In genomic region chr4:8215001-8215427, GRCh38 we compare ENCODE assay signal across 11 cellular contexts. TPM values are rescaled to one million over a fixed set of nuclear protein-coding genes. Genes with fewer than 3 reads are reported as not detected.
DNase-seq lines count a peak whose midpoint lies in the region; ATAC-seq, FAIRE-seq and TF ChIP-seq lines count a peak whose summit lies in the region.
"Had no signal": no experiment of that assay in that cellular context is flagged by ENCODE, and none has a peak within 500 bp of the region (broad histone marks: within the 10 kb centered on the region; RNA-seq: fewer than 3 reads in every experiment).

No MANE protein-coding gene starts in this region.

- H3K4me1 ChIP-seq in GM23248 (ENCODE audit: insufficient read depth) (peaks cover 8% of the 10 kb centered on the region; the same call in 1 of the 2 replicates), fibroblast of lung (ENCODE audit: control insufficient read depth, extremely low read depth, insufficient read depth, low read length) (peaks cover 3% of the 10 kb centered on the region)
- H3K4me1 ChIP-seq: SJSA1 had no signal

- H2AFZ ChIP-seq in GM23248 (no peak overlapping the region), fibroblast of lung (ENCODE audit: low read length) (no peak overlapping the region)

- H3F3A ChIP-seq in GM23248 (ENCODE audit: insufficient read depth), result peaks cover 7% of the 10 kb centered on the region; the same call in 1 of the 2 replicates

- H3K9me3 Mint-ChIP-seq in activated naive CD4-positive, alpha-beta T cell treated with anti-CD3 and anti-CD28 coated beads for 36 hours, result no peaks in the 10 kb centered on the region

- H3K9me2 ChIP-seq in GM23248 (ENCODE audit: insufficient read depth), result no peaks in the 10 kb centered on the region

- 51 to 56% methylated on average over 12 of the region's 12 CpGs for WGBS in GM23248 (ENCODE audit: low coverage in 1 of 2, low lambda C conversion rate in 2 of 2, missing lambda C conversion rate in 2 of 2), 2 experiments

- no peak for FAIRE-seq in GM12892 (lab: Jason Lieb, UNC)
- FAIRE-seq: endometrium had no signal

- H3K27ac ChIP-seq in GM23248 (no peak overlapping the region), fibroblast of lung (ENCODE audit: insufficient read depth, low read length) (no peak overlapping the region), brain microvascular endothelial cell (no peak overlapping the region)
- H3K27ac ChIP-seq: SJSA1 had no signal

- TF ChIP-seq POLR2A in GM12892 (IDR thresholded peaks at IDR 0.05; ENCODE audit: low read depth, low read length), result no peak

- H3K4me2 ChIP-seq in GM23248 (ENCODE audit: unreplicated experiment), result no peak overlapping the region
- no peak overlapping the region for H3K4me2 ChIP-seq in fibroblast of lung (ENCODE audit: extremely low read depth, insufficient read depth, low read length)

- ATAC-seq in GM18498 (IDR thresholded peaks at IDR 0.05; ENCODE audit: unreplicated experiment), result no peak

- H3K4me3 Mint-ChIP-seq in activated naive CD4-positive, alpha-beta T cell treated with anti-CD3 and anti-CD28 coated beads for 36 hours, result no peak overlapping the region

- DNase-seq in GM23248 (peak; percentile 81), NCI-H2196 (lab: John Stamatoyannopoulos, UW; ENCODE audit: unreplicated experiment) (peak; percentile 71), fibroblast of lung (ENCODE audit: low read depth in 2 of 2) (peak; percentile 73 to 90), renal cortical epithelial cell (ENCODE audit: low read depth) (peak; percentile 94), brain microvascular endothelial cell (no peak), GM12892 (ENCODE audit: insufficient read length) (no peak)
- no peak for DNase-seq in activated naive CD4-positive, alpha-beta T cell treated with anti-CD3 and anti-CD28 coated beads for 36 hours
- DNase-seq: activated CD8-positive, alpha-beta memory T cell treated with anti-CD3 and anti-CD28 coated beads, Interleukin-2, amount 50 U/mL, for 4 hours had no signal

- CTCF ChIA-PET in activated naive CD4-positive, alpha-beta T cell treated with anti-CD3 and anti-CD28 coated beads for 36 hours (lab: Charles Lee), result no interaction called here

- TF ChIP-seq CTCF in fibroblast of lung (conservative IDR thresholded peaks at IDR 0.05 in 1 of 2, IDR thresholded peaks at IDR 0.05 in 1 of 2; ENCODE audit: low read depth in 1 of 2, low read length in 2 of 2), result no peak
- no peak for TF ChIP-seq CTCF in brain microvascular endothelial cell (IDR thresholded peaks at IDR 0.05; ENCODE audit: low read depth, low read length, missing control alignments)

- intact Hi-C loops in activated naive CD4-positive, alpha-beta T cell treated with anti-CD3 and anti-CD28 coated beads for 36 hours (cut with micrococcal nuclease), result no loop called here

- H3K9me3 ChIP-seq in GM23248 (ENCODE audit: low read depth) (no peaks in the 10 kb centered on the region), fibroblast of lung (ENCODE audit: control insufficient read depth, insufficient read depth, low read depth, low read length) (no peaks in the 10 kb centered on the region)
- H3K9me3 ChIP-seq: SJSA1 had no signal

- no peak overlapping the region for H3K27ac Mint-ChIP-seq in activated naive CD4-positive, alpha-beta T cell treated with anti-CD3 and anti-CD28 coated beads for 36 hours

- H3K27me3 Mint-ChIP-seq in activated naive CD4-positive, alpha-beta T cell treated with anti-CD3 and anti-CD28 coated beads for 36 hours (ENCODE audit: low read depth), result no peaks in the 10 kb centered on the region

- no peaks in the 10 kb centered on the region for H3K79me2 ChIP-seq in GM23248 (ENCODE audit: insufficient read depth)
- H3K79me2 ChIP-seq in fibroblast of lung (ENCODE audit: control insufficient read depth, insufficient read depth, low read length), result no peaks in the 10 kb centered on the region

- H3K27me3 ChIP-seq in GM23248 (replicated peaks; ENCODE audit: insufficient read depth) (no peaks in the 10 kb centered on the region), fibroblast of lung (ENCODE audit: control insufficient read depth, insufficient read depth, low read length) (peaks cover 5% of the 10 kb centered on the region), brain microvascular endothelial cell (replicated peaks) (no peaks in the 10 kb centered on the region)
- H3K27me3 ChIP-seq: SJSA1 had no signal

- H3K4me1 Mint-ChIP-seq in activated naive CD4-positive, alpha-beta T cell treated with anti-CD3 and anti-CD28 coated beads for 36 hours (ENCODE audit: low read depth), result no peaks in the 10 kb centered on the region

- H3K9ac ChIP-seq in GM23248 (no peak overlapping the region), fibroblast of lung (ENCODE audit: insufficient read depth, low read length) (no peak overlapping the region)

- H4K20me1 ChIP-seq in GM23248 (ENCODE audit: insufficient read depth) (no peaks in the 10 kb centered on the region), fibroblast of lung (ENCODE audit: control insufficient read depth, extremely low read depth, insufficient read depth, low read length) (no peaks in the 10 kb centered on the region)

- H3K36me3 ChIP-seq in GM23248 (ENCODE audit: low read depth) (no peaks in the 10 kb centered on the region), fibroblast of lung (ENCODE audit: control insufficient read depth, insufficient read depth, low read length) (no peaks in the 10 kb centered on the region), brain microvascular endothelial cell (replicated peaks) (no peaks in the 10 kb centered on the region)
- H3K36me3 ChIP-seq: SJSA1 had no signal

- H3K4me3 ChIP-seq in GM23248, result no peak overlapping the region
- H3K4me3 ChIP-seq in fibroblast of lung (replicated peaks in 1 of 4; ENCODE audit: control extremely low read depth in 1 of 4, insufficient read depth in 1 of 4, low read depth in 3 of 4, low read length in 4 of 4), result no peak overlapping the region
- H3K4me3 ChIP-seq in brain microvascular endothelial cell (ENCODE audit: low read depth, low read length), result no peak overlapping the region
- H3K4me3 ChIP-seq: SJSA1 had no signal

- in situ Hi-C loops in GM23248 (cut with MboI) (no loop called here), brain microvascular endothelial cell (cut with HindIII; ENCODE audit: low pct_ligation_motif_present, low sequenced_read_pairs) (no loop called here)

- peaks cover 5% of the 10 kb centered on the region for H3K36me3 Mint-ChIP-seq in activated naive CD4-positive, alpha-beta T cell treated with anti-CD3 and anti-CD28 coated beads for 36 hours (ENCODE audit: low read depth)

RNA-seq across cellular contexts. Expression of gene SH3TC1, which starts 15.9 kb away (rescaled TPM):
- 6.5 and 9.9 TPM in 2 replicates for total RNA-seq in GM23248 (2014; rRNA removed; shearing (Covaris generic))
- polyA plus RNA-seq in GM23248 (2016; fragmentation: Nextera tagmentation; extraction: Ambion mirVana), result 0.57 and 2.3 TPM in 2 replicates
- total RNA-seq in fibroblast of lung, result 3.9 and 11.6 TPM in 2 replicates
- polyA plus RNA-seq in fibroblast of lung, result 0.67 and 3.3 TPM in 2 replicates
- 1.4 and 7.9 TPM in 2 replicates for polyA plus RNA-seq in fibroblast of lung (2012)
- polyA minus RNA-seq in fibroblast of lung (ENCODE audit: low replicate concordance), result 4.5 and 15.2 TPM in 2 replicates
- 25.4 and 27.2 TPM in 2 replicates for total RNA-seq in renal cortical epithelial cell
- total RNA-seq in activated naive CD4-positive, alpha-beta T cell treated with anti-CD3 and anti-CD28 coated beads for 36 hours, result 10 to 100 TPM; 17.9 to 23.6 TPM
- 12.2 TPM for polyA plus RNA-seq in GM12892 (2012; ENCODE audit: missing spikeins)

RNA-seq across cellular contexts. Expression of gene HTRA3, which starts 54.5 kb away (rescaled TPM):
- total RNA-seq in GM23248 (2014; rRNA removed; shearing (Covaris generic)), result 3.2 and 5.9 TPM in 2 replicates
- 5.2 and 5.7 TPM in 2 replicates for polyA plus RNA-seq in GM23248 (2016; fragmentation: Nextera tagmentation; extraction: Ambion mirVana)
- 2.6 and 2.8 TPM in 2 replicates for total RNA-seq in fibroblast of lung
- polyA plus RNA-seq in fibroblast of lung, result 1.0 and 3.5 TPM in 2 replicates
- 1.3 and 4.3 TPM in 2 replicates for polyA plus RNA-seq in fibroblast of lung (2012)
- 0.63 and 2.9 TPM in 2 replicates for polyA minus RNA-seq in fibroblast of lung (ENCODE audit: low replicate concordance)
- 0.05 and 0.35 TPM in 2 replicates for total RNA-seq in renal cortical epithelial cell
- total RNA-seq in activated naive CD4-positive, alpha-beta T cell treated with anti-CD3 and anti-CD28 coated beads for 36 hours, result not detected
- not detected for polyA plus RNA-seq in GM12892 (2012; ENCODE audit: missing spikeins)

RNA-seq across cellular contexts. Expression of gene ABLIM2, which starts 56.4 kb away (rescaled TPM):
- not detected in 2 replicates for total RNA-seq in GM23248 (2014; rRNA removed; shearing (Covaris generic))
- polyA plus RNA-seq in GM23248 (2016; fragmentation: Nextera tagmentation; extraction: Ambion mirVana) (not detected in 2 replicates), fibroblast of lung (0.15 and 2.6 TPM in 2 replicates)
- total RNA-seq in fibroblast of lung (0.26 and 0.66 TPM in 2 replicates), renal cortical epithelial cell (1.2 and 6.1 TPM in 2 replicates)
- 0.10 and 3.5 TPM in 2 replicates for polyA plus RNA-seq in fibroblast of lung (2012)
- 8.3 TPM in 1 of 2 replicates, not detected in the other for polyA minus RNA-seq in fibroblast of lung (ENCODE audit: low replicate concordance)
- total RNA-seq in activated naive CD4-positive, alpha-beta T cell treated with anti-CD3 and anti-CD28 coated beads for 36 hours, result under 1 TPM; 0.22 to 0.24 TPM
- 0.13 TPM for polyA plus RNA-seq in GM12892 (2012; ENCODE audit: missing spikeins)

Comparison
In these comparisons a context has a peak if more than half of its experiments do, and no peak if none do; other contexts are left out.
1. DNase-seq: peak in GM23248 (single experiment), NCI-H2196 (single experiment), fibroblast of lung (2 of 2) and renal cortical epithelial cell (single experiment); none in activated naive CD4-positive, alpha-beta T cell treated with anti-CD3 and anti-CD28 coated beads for 36 hours (single experiment), brain microvascular endothelial cell (single experiment) and GM12892 (single experiment).